37 cellular contexts compared by ENCODE assay signal in genomic region chrX:104285201-104285600, GRCh38. TPM values are rescaled to one million over a fixed set of nuclear protein-coding genes. Genes with fewer than 3 reads are reported as not detected.
"Had no signal": no experiment of that assay in that cellular context is flagged by ENCODE, and none has a peak within 500 bp of the region (broad histone marks: within the 10 kb centered on the region; RNA-seq: fewer than 3 reads in every experiment).

No MANE protein-coding gene starts in this region.

- H3K27me3 ChIP-seq: MG63 had no signal

- DNase-seq: Karpas-422, Kasumi-1, MM.1S, MV-4-11, NCI-H1048, NCI-H1092, NCI-H1092 treated with DMSO at 0.1 percent for 48 hours, NCI-H1105, NCI-H1105 treated with DMSO at 0.1 percent for 48 hours, NCI-H1417, NCI-H1417 treated with DMSO at 0.1 percent for 48 hours, NCI-H1436, NCI-H1436 treated with DMSO at 0.1 percent for 48 hours, NCI-H146, NCI-H1694, NCI-H1694 treated with DMSO at 0.1 percent for 48 hours, NCI-H187, NCI-H187 treated with DMSO at 0.1 percent for 48 hours, NCI-H1930, NCI-H2029, NCI-H2029 treated with DMSO at 0.1 percent for 48 hours, NCI-H2081, NCI-H2081 treated with DMSO at 0.1 percent for 48 hours, NCI-H2107, NCI-H2171, NCI-H2171 treated with DMSO at 0.1 percent for 48 hours, NCI-H2227 treated with DMSO at 0.1 percent for 48 hours, NCI-H345, NCI-H446, NCI-H446 treated with DMSO at 0.1 percent for 48 hours, NCI-H510A had no signal

- H3K36me3 ChIP-seq: MG63 had no signal

- H3K4me2 ChIP-seq: KMS-11 had no signal

- H3K9ac ChIP-seq: KMS-11 had no signal

- H3K27ac ChIP-seq: KMS-11 had no signal

- H3K9me3 ChIP-seq: MG63 had no signal

- H3K4me3 ChIP-seq: MG63 had no signal

RNA-seq across cellular contexts. Expression of gene ESX1, which starts 30.5 kb away (rescaled TPM):
- total RNA-seq: LHCN-M2, M059J, MCF 10A, NCI-H460 had no signal
